In the genomic region with DNA sequence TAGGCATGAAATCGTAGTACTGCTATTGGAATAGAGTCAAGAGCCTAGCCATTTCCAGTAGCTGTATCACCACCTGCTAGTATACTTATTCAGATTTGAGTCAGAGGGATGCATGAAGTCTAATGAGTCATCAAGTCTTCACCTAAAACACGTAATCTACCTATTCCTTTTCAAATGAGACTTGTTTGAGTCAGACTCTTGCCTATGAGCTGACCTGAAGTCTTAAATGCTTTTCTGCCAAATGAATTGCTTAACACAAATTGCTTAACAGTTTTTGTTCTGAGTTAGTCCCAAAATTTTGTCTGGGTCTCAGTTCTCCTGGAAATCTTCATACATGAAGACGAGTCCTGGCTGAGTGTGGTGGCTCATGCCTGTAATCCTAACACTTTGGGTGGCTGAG, we compare ENCODE assay signal across 13 cellular contexts.
DNase-seq lines count a peak whose midpoint lies in the region; ATAC-seq and TF ChIP-seq lines count a peak whose summit lies in the region.
"Had no signal": no experiment of that assay in that cellular context is flagged by ENCODE, and none has a peak within 500 bp of the region (broad histone marks: within the 10 kb centered on the region; RNA-seq: fewer than 3 reads in every experiment).

No MANE protein-coding gene starts in this region.

- ATAC-seq in stimulated activated effector memory CD8-positive, alpha-beta T cell treated with anti-CD3 and anti-CD28 coated beads, Interleukin-12 subunit alpha, Interleukin-12 subunit beta, amount 100 ng/mL, for 72 hours = peak; percentile 42
- ATAC-seq in effector memory CD8-positive, alpha-beta T cell (replicated peaks) = no peak
- no peak for ATAC-seq in GM18498 (IDR thresholded peaks at IDR 0.05; ENCODE audit: unreplicated experiment)

- POLR2A ChIA-PET in RWPE1 (lab: Yijun Ruan, JAX; ENCODE audit: low non-redundant PET) = no interaction called here

- no peak overlapping the region for H3K4me3 Mint-ChIP-seq in activated T-cell treated with anti-CD3 and anti-CD28 coated beads, Interleukin-2, amount 50 U/mL, for 24 hours
- H3K4me3 Mint-ChIP-seq in stimulated activated effector memory CD8-positive, alpha-beta T cell treated with anti-CD3 and anti-CD28 coated beads, Interleukin-12 subunit alpha, Interleukin-12 subunit beta, amount 100 ng/mL, for 72 hours = no peak overlapping the region
- no peak overlapping the region for H3K4me3 Mint-ChIP-seq in effector memory CD8-positive, alpha-beta T cell
- H3K4me3 Mint-ChIP-seq: naive B cell had no signal

- peak overlapping the region; percentile 76 for H3K27ac Mint-ChIP-seq in activated T-cell treated with anti-CD3 and anti-CD28 coated beads, Interleukin-2, amount 50 U/mL, for 24 hours
- H3K27ac Mint-ChIP-seq in stimulated activated effector memory CD8-positive, alpha-beta T cell treated with anti-CD3 and anti-CD28 coated beads, Interleukin-12 subunit alpha, Interleukin-12 subunit beta, amount 100 ng/mL, for 72 hours = no peak overlapping the region
- no peak overlapping the region for H3K27ac Mint-ChIP-seq in effector memory CD8-positive, alpha-beta T cell
- H3K27ac Mint-ChIP-seq: naive B cell had no signal

- no peak for DNase-seq in activated T-cell treated with anti-CD3 and anti-CD28 coated beads, Interleukin-2, amount 50 U/mL, for 24 hours
- DNase-seq in activated T-cell treated with anti-CD3 and anti-CD28 coated beads, Interleukin-2, amount 50 U/mL, for 1 hour = no peak
- DNase-seq in RWPE1 (ENCODE audit: low spot score) (peak; percentile 90), fibroblast of villous mesenchyme (ENCODE audit: low read depth) (peak; percentile 50), NCI-H524 treated with DMSO at 0.1 percent for 48 hours (lab: John Stamatoyannopoulos, UW) (no peak)
- no peak for DNase-seq in stimulated activated effector memory CD8-positive, alpha-beta T cell treated with anti-CD3 and anti-CD28 coated beads, Interleukin-12 subunit alpha, Interleukin-12 subunit beta, amount 100 ng/mL, for 72 hours (ENCODE audit: low spot score in 2 of 2)
- no peak for DNase-seq in effector memory CD8-positive, alpha-beta T cell
- DNase-seq: DMS79, Kasumi-1, naive B cell, upper lobe of left lung had no signal

- peak overlapping the region; percentile 84 for H3K27ac ChIP-seq in RWPE1
- H3K27ac ChIP-seq: ascending aorta, upper lobe of left lung had no signal

- H3K9me3 Mint-ChIP-seq in activated T-cell treated with anti-CD3 and anti-CD28 coated beads, Interleukin-2, amount 50 U/mL, for 24 hours = no peaks in the 10 kb centered on the region
- peaks cover 8% of the 10 kb centered on the region for H3K9me3 Mint-ChIP-seq in stimulated activated effector memory CD8-positive, alpha-beta T cell treated with anti-CD3 and anti-CD28 coated beads, Interleukin-12 subunit alpha, Interleukin-12 subunit beta, amount 100 ng/mL, for 72 hours
- H3K9me3 Mint-ChIP-seq in effector memory CD8-positive, alpha-beta T cell = peaks cover 14 to 18% of the 10 kb centered on the region in 2 donors

- TF ChIP-seq CTCF in RWPE1 (conservative IDR thresholded peaks at IDR 0.05; ENCODE audit: low read depth) (no peak), fibroblast of villous mesenchyme (IDR thresholded peaks at IDR 0.05; ENCODE audit: insufficient read depth, low read depth, low read length) (no peak)

- peaks cover 15% of the 10 kb centered on the region for H3K4me1 Mint-ChIP-seq in activated T-cell treated with anti-CD3 and anti-CD28 coated beads, Interleukin-2, amount 50 U/mL, for 24 hours (ENCODE audit: low read depth)
- no peaks in the 10 kb centered on the region for H3K4me1 Mint-ChIP-seq in stimulated activated effector memory CD8-positive, alpha-beta T cell treated with anti-CD3 and anti-CD28 coated beads, Interleukin-12 subunit alpha, Interleukin-12 subunit beta, amount 100 ng/mL, for 72 hours
- no peaks in the 10 kb centered on the region for H3K4me1 Mint-ChIP-seq in effector memory CD8-positive, alpha-beta T cell (ENCODE audit: low read depth in 2 of 2)
- H3K4me1 Mint-ChIP-seq: naive B cell had no signal

- H3K27me3 Mint-ChIP-seq in activated T-cell treated with anti-CD3 and anti-CD28 coated beads, Interleukin-2, amount 50 U/mL, for 24 hours = no peaks in the 10 kb centered on the region
- H3K27me3 Mint-ChIP-seq in effector memory CD8-positive, alpha-beta T cell = no peaks in the 10 kb centered on the region
- H3K27me3 Mint-ChIP-seq: naive B cell had no signal

- H3K4me3 ChIP-seq in fibroblast of villous mesenchyme (ENCODE audit: low read depth, low read length) = no peak overlapping the region
- H3K4me3 ChIP-seq: ascending aorta, upper lobe of left lung had no signal

- H3K36me3 Mint-ChIP-seq in activated T-cell treated with anti-CD3 and anti-CD28 coated beads, Interleukin-2, amount 50 U/mL, for 24 hours (ENCODE audit: low read depth) = no peaks in the 10 kb centered on the region
- no peaks in the 10 kb centered on the region for H3K36me3 Mint-ChIP-seq in stimulated activated effector memory CD8-positive, alpha-beta T cell treated with anti-CD3 and anti-CD28 coated beads, Interleukin-12 subunit alpha, Interleukin-12 subunit beta, amount 100 ng/mL, for 72 hours
- H3K36me3 Mint-ChIP-seq in effector memory CD8-positive, alpha-beta T cell (ENCODE audit: insufficient read depth) = no peaks in the 10 kb centered on the region
- H3K36me3 Mint-ChIP-seq: naive B cell had no signal

- CTCF ChIA-PET in RWPE1 (lab: Yijun Ruan, JAX) = interaction anchor here (0.6 kb wide), 1 partner anchor 45 kb away, joined by 3 read pairs; no protein-coding TSS in a partner anchor

Comparison
In these comparisons a context has a peak if more than half of its experiments do, and no peak if none do; other contexts are left out.
1. DNase-seq: peak in RWPE1 (single experiment) and fibroblast of villous mesenchyme (single experiment); none in activated T-cell treated with anti-CD3 and anti-CD28 coated beads, Interleukin-2, amount 50 U/mL, for 24 hours (single experiment), activated T-cell treated with anti-CD3 and anti-CD28 coated beads, Interleukin-2, amount 50 U/mL, for 1 hour (single experiment), stimulated activated effector memory CD8-positive, alpha-beta T cell treated with anti-CD3 and anti-CD28 coated beads, Interleukin-12 subunit alpha, Interleukin-12 subunit beta, amount 100 ng/mL, for 72 hours (0 of 2), NCI-H524 treated with DMSO at 0.1 percent for 48 hours (single experiment) and effector memory CD8-positive, alpha-beta T cell (0 of 3).